Comparison of ENCODE assay signal across 16 cellular contexts in genomic region chr13:90696254-90696653, GRCh38.
DNase-seq lines count a peak whose midpoint lies in the region; TF ChIP-seq lines count a peak whose summit lies in the region.
"Had no signal": no experiment of that assay in that cellular context is flagged by ENCODE, and none has a peak within 500 bp of the region (broad histone marks: within the 10 kb centered on the region; RNA-seq: fewer than 3 reads in every experiment).

No MANE protein-coding gene starts in this region.

- DNase-seq in AG10803 (ENCODE audit: low read depth) (peak; percentile 45), LoVo (ENCODE audit: low spot score) (peak; percentile 68), brain microvascular endothelial cell (peak; percentile 55), kidney glomerular epithelial cell (lab: John Stamatoyannopoulos, UW) (peak; percentile 57), CD1c-positive myeloid dendritic cell (ENCODE audit: extremely low spot score) (no peak), WERI-Rb-1 (no peak), GM10266 (ENCODE audit: extremely low spot score) (no peak), NCI-H510A treated with DMSO at 0.1 percent for 48 hours (lab: John Stamatoyannopoulos, UW) (no peak)
- DNase-seq: amygdala; Caco-2; naive thymus-derived CD4-positive, alpha-beta T cell; NCI-H146; NCI-H446 treated with DMSO at 0.1 percent for 48 hours; stomach; uterus had no signal

- H3K4me3 ChIP-seq in AG10803 (ENCODE audit: low read length) (no peak overlapping the region), brain microvascular endothelial cell (ENCODE audit: low read depth, low read length) (no peak overlapping the region), WERI-Rb-1 (ENCODE audit: low read depth, low read length) (no peak overlapping the region)
- H3K4me3 ChIP-seq: esophagus muscularis mucosa, stomach, uterus had no signal

- H3K9me3 ChIP-seq in WERI-Rb-1 (ENCODE audit: severe bottlenecking) = no peaks in the 10 kb centered on the region
- H3K9me3 ChIP-seq: Caco-2, esophagus muscularis mucosa, stomach, uterus had no signal

- H3K36me3 ChIP-seq in brain microvascular endothelial cell (replicated peaks) (no peaks in the 10 kb centered on the region), WERI-Rb-1 (no peaks in the 10 kb centered on the region)
- H3K36me3 ChIP-seq: esophagus muscularis mucosa, stomach, uterus had no signal

- TF ChIP-seq CTCF in AG10803 (conservative IDR thresholded peaks at IDR 0.05; ENCODE audit: low read length) (no peak), brain microvascular endothelial cell (IDR thresholded peaks at IDR 0.05; ENCODE audit: low read depth, low read length, missing control alignments) (no peak), WERI-Rb-1 (IDR thresholded peaks at IDR 0.05; ENCODE audit: low read depth, low read length) (no peak), GM10266 (IDR thresholded peaks at IDR 0.05; ENCODE audit: control insufficient read depth, insufficient read depth, low read depth, missing control alignments) (no peak)

- H3K27ac ChIP-seq in brain microvascular endothelial cell (peak overlapping the region; percentile 70), WERI-Rb-1 (no peak overlapping the region)
- H3K27ac ChIP-seq: esophagus muscularis mucosa, stomach, uterus had no signal

- H3K27me3 ChIP-seq in brain microvascular endothelial cell (replicated peaks) (no peaks in the 10 kb centered on the region), WERI-Rb-1 (ENCODE audit: insufficient read depth, low read depth, severe bottlenecking) (no peaks in the 10 kb centered on the region)
- H3K27me3 ChIP-seq: esophagus muscularis mucosa, stomach, uterus had no signal

- in situ Hi-C loops in brain microvascular endothelial cell (cut with HindIII; ENCODE audit: low pct_ligation_motif_present, low sequenced_read_pairs) = no loop called here

Comparison
In these comparisons a context has a peak if more than half of its experiments do, and no peak if none do; other contexts are left out.
1. DNase-seq: peak in AG10803 (single experiment), LoVo (single experiment), brain microvascular endothelial cell (single experiment) and kidney glomerular epithelial cell (single experiment); none in CD1c-positive myeloid dendritic cell (single experiment), WERI-Rb-1 (single experiment), GM10266 (single experiment) and NCI-H510A treated with DMSO at 0.1 percent for 48 hours (single experiment).